8 cellular contexts compared by ENCODE assay signal in genomic region chr1:161313554-161314200, GRCh38. TPM values are rescaled to one million over a fixed set of nuclear protein-coding genes. Genes with fewer than 3 reads are reported as not detected.
DNase-seq lines count a peak whose midpoint lies in the region; ATAC-seq and TF ChIP-seq lines count a peak whose summit lies in the region.

No MANE protein-coding gene starts in this region.

- H3K4me3 ChIP-seq in mononuclear cell (ENCODE audit: low read length) = peak overlapping the region; percentile 78
- peak overlapping the region; percentile 61 to 78 for H3K4me3 ChIP-seq in vagina

- peaks cover 13% of the 10 kb centered on the region for H3K4me1 ChIP-seq in mononuclear cell (ENCODE audit: insufficient read depth, low read length)
- H3K4me1 ChIP-seq in vagina = peaks cover 17% of the 10 kb centered on the region

- H3K9me3 ChIP-seq in mononuclear cell (ENCODE audit: low read depth, low read length) = no peaks in the 10 kb centered on the region
- H3K9me3 ChIP-seq in vagina = no peaks in the 10 kb centered on the region

- TF ChIP-seq CTCF in vagina (IDR thresholded peaks at IDR 0.05) = no peak

- intact Hi-C loops in vagina (cut with DNase I) = loop anchor here (10.0 kb wide), 1 partner anchor 71 kb away; no protein-coding TSS in a partner anchor

- TF ChIP-seq POLR2A in vagina (IDR thresholded peaks at IDR 0.05) = no peak

- ATAC-seq in GM18517 (IDR thresholded peaks at IDR 0.05; ENCODE audit: unreplicated experiment) = peak; percentile 11
- ATAC-seq in HG03095 (IDR thresholded peaks at IDR 0.05; ENCODE audit: unreplicated experiment) = no peak

- DNase-seq in NCI-H146 (lab: John Stamatoyannopoulos, UW) = peak; percentile 15
- no peak for DNase-seq in vagina (ENCODE audit: extremely low spot score in 2 of 2)
- DNase-seq in SKM-1 (lab: John Stamatoyannopoulos, UW; ENCODE audit: unreplicated experiment) = no peak
- DNase-seq in stimulated activated CD4-positive, alpha-beta T cell treated with anti-CD3 and anti-CD28 coated beads, Interleukin-15, amount 100 ng/mL, for 24 hours = no peak

- H3K36me3 ChIP-seq in vagina = peaks cover 0 to under 1% of the 10 kb centered on the region in 2 donors

- H3K27ac ChIP-seq in cingulate gyrus (ENCODE audit: low read depth, low read length) (peak overlapping the region; percentile 100), vagina (peak overlapping the region; percentile 91)

- H3K27me3 ChIP-seq in mononuclear cell (ENCODE audit: insufficient read depth, low read length) (no peaks in the 10 kb centered on the region), vagina (no peaks in the 10 kb centered on the region)

RNA-seq across cellular contexts. Expression of gene SDHC, which starts 0.5 kb away (rescaled TPM):
- total RNA-seq in mononuclear cell (22.7 TPM), vagina (44.9 TPM)

RNA-seq across cellular contexts. Expression of gene MPZ, which starts 3.9 kb away (rescaled TPM):
- 1.0 TPM for total RNA-seq in mononuclear cell
- 3.7 TPM for total RNA-seq in vagina

RNA-seq across cellular contexts. Expression of gene CFAP126, which starts 54.0 kb away (rescaled TPM):
- total RNA-seq in mononuclear cell (not detected), vagina (not detected)

RNA-seq across cellular contexts. Expression of gene PCP4L1, which starts 55.1 kb away (rescaled TPM):
- total RNA-seq in mononuclear cell (not detected), vagina (3.7 TPM)
